9 cellular contexts compared by ENCODE assay signal in the genomic region with DNA sequence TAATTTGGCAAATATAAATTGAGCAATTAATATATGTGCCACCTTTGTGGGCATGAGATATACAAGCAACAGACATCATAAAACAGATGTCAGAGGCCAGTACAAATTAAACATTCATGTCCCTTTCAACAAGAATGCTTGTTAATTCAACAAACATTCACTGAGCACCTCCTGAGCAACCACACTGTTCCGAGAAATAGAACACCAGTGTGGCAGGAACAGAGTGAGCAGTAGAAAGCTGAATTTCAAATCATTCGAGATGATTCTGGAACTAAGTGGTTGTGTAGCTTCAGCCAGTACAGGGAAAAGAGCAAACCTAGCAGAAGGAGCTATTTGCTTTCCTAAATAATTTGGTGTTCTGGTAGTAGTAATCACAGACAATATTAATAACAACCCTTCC.
"Had no signal": no experiment of that assay in that cellular context is flagged by ENCODE, and none has a peak within 500 bp of the region (broad histone marks: within the 10 kb centered on the region; RNA-seq: fewer than 3 reads in every experiment).

No MANE protein-coding gene starts in this region.

- H3K4me1 Mint-ChIP-seq: IgD-negative memory B cell had no signal

- H3K36me3 Mint-ChIP-seq: IgD-negative memory B cell had no signal

- H3K9me3 ChIP-seq: HAP-1 had no signal

- H3K4me3 Mint-ChIP-seq: HFFc6, IgD-negative memory B cell had no signal

- H3K4me1 ChIP-seq: HAP-1 had no signal

- H3K27ac ChIP-seq: GM23248, HL-60, KMS-11 had no signal

- H3K36me3 ChIP-seq: HAP-1 had no signal

- DNase-seq: GM23248, GOT3, H7, HFFc6, KBM-7 had no signal

- H3K4me3 ChIP-seq: GM23248, HAP-1 had no signal

- H3K9ac ChIP-seq: GM23248, KMS-11 had no signal

- H3K27ac Mint-ChIP-seq: HFFc6, IgD-negative memory B cell had no signal
